ENCODE assay signal across 1 cellular context in genomic region chr15:57388199-57388863, GRCh38.
TF ChIP-seq lines count a peak whose summit lies in the region.

No MANE protein-coding gene starts in this region.

TF ChIP-seq in GM23338, 12 proteins besides CTCF, POLR2A, EP300 and RAD21 (continued from another document):
- TF ChIP-seq REST (IDR thresholded peaks at IDR 0.05; ENCODE audit: unreplicated experiment): no peak
- TF ChIP-seq EZH2 (IDR thresholded peaks at IDR 0.05; ENCODE audit: low read depth, unreplicated experiment): no peak
- TF ChIP-seq ZNF462 (CRISPR knock-in tag; IDR thresholded peaks at IDR 0.05): no peak
- no peak for TF ChIP-seq NANOG (IDR thresholded peaks at IDR 0.05; ENCODE audit: borderline replicate concordance)
- no peak for TF ChIP-seq POLR2AphosphoS5 (IDR thresholded peaks at IDR 0.05; ENCODE audit: low read depth)
- no peak for TF ChIP-seq ZNF331 (CRISPR knock-in tag; IDR thresholded peaks at IDR 0.05; ENCODE audit: low read depth)
- TF ChIP-seq JUNB (IDR thresholded peaks at IDR 0.05; ENCODE audit: unreplicated experiment): no peak
- TF ChIP-seq ETS1 (IDR thresholded peaks at IDR 0.05): no peak
- TF ChIP-seq STAT1 (IDR thresholded peaks at IDR 0.05; ENCODE audit: unreplicated experiment): no peak
- TF ChIP-seq ZNF114 (CRISPR knock-in tag; IDR thresholded peaks at IDR 0.05): no peak
TF ChIP-seq in GM23338: peak in this region for 0.
